Comparison of ENCODE assay signal across 2 cellular contexts in the genomic region with DNA sequence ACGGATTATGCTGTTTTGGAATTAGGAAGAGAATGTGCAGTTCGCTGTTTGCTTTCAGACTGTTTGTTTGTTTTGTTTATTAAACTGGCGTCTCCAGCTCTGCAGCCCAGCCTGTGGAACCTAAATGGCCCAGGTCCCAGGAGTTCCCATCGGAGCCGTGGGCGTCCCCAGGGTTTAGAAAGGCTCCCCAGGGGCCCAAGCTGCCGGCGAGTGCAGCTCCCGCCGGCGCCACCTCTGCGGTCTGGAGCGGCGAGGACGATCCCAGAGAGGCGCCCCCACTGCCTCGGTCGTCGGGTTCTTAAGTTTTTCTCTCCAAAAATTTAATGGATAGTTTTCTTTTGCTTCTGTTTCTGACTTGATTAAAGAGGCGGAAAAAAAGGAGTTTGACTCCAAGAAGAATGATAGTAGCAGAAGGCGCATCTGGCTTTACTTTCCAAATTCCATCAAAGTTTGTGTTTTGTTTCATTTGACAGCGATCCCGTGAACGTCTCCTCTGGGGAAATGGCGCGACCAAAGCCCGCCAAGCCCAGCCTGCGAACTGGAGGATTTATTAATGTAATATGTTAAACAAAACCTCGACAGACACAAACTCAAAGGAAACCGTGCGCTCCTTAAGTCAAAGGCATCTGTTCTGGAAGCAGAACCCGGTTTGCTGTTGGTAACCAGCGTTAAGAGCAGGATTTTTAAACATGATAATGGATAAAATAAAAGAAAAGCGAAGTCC.
TF ChIP-seq lines count a peak whose summit lies in the region.

No MANE protein-coding gene starts in this region.

TF ChIP-seq in IMR-90, 13 proteins besides CTCF, POLR2A, EP300 and RAD21:
- TF ChIP-seq CHD1 (IDR thresholded peaks at IDR 0.05; ENCODE audit: low read depth, low read length) (no peak), BHLHE40 (IDR thresholded peaks at IDR 0.05; ENCODE audit: low read depth, low read length) (peak; percentile 50; the same call in 1 of the 2 replicates)

TF ChIP-seq in SK-N-SH, 30 proteins besides CTCF, POLR2A, EP300 and RAD21:
- TF ChIP-seq, protein P1, sequence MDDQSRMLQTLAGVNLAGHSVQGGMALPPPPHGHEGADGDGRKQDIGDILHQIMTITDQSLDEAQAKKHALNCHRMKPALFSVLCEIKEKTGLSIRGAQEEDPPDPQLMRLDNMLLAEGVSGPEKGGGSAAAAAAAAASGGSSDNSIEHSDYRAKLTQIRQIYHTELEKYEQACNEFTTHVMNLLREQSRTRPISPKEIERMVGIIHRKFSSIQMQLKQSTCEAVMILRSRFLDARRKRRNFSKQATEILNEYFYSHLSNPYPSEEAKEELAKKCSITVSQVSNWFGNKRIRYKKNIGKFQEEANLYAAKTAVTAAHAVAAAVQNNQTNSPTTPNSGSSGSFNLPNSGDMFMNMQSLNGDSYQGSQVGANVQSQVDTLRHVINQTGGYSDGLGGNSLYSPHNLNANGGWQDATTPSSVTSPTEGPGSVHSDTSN (IDR thresholded peaks at IDR 0.05), result no peak
- TF ChIP-seq RCOR1 (IDR thresholded peaks at IDR 0.05; ENCODE audit: low read length), result 0 out of 2 replicates have a peak, but pooled peaks have one; percentile 14
- 0 out of 2 replicates have a peak, but pooled peaks have one; percentile 26 for TF ChIP-seq TCF12 (IDR thresholded peaks at IDR 0.05)
- TF ChIP-seq, protein P2, sequence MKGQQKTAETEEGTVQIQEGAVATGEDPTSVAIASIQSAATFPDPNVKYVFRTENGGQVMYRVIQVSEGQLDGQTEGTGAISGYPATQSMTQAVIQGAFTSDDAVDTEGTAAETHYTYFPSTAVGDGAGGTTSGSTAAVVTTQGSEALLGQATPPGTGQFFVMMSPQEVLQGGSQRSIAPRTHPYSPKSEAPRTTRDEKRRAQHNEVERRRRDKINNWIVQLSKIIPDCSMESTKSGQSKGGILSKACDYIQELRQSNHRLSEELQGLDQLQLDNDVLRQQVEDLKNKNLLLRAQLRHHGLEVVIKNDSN (IDR thresholded peaks at IDR 0.05; ENCODE audit: borderline replicate concordance, low read depth), result no peak
- TF ChIP-seq, protein P3, sequence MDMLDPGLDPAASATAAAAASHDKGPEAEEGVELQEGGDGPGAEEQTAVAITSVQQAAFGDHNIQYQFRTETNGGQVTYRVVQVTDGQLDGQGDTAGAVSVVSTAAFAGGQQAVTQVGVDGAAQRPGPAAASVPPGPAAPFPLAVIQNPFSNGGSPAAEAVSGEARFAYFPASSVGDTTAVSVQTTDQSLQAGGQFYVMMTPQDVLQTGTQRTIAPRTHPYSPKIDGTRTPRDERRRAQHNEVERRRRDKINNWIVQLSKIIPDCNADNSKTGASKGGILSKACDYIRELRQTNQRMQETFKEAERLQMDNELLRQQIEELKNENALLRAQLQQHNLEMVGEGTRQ (IDR thresholded peaks at IDR 0.05; ENCODE audit: borderline replicate concordance, low read depth, low read length), result no peak
- no peak for TF ChIP-seq FOXJ3 (CRISPR knock-in tag; IDR thresholded peaks at IDR 0.05)
- 0 out of 2 replicates have a peak, but pooled peaks have one; percentile 35 for TF ChIP-seq MXI1 (IDR thresholded peaks at IDR 0.05; ENCODE audit: low read depth, low read length)
- no peak for TF ChIP-seq MEF2A (IDR thresholded peaks at IDR 0.05; ENCODE audit: borderline replicate concordance, low read depth)
